Comparison of ENCODE assay signal across 33 cellular contexts in the genomic region with DNA sequence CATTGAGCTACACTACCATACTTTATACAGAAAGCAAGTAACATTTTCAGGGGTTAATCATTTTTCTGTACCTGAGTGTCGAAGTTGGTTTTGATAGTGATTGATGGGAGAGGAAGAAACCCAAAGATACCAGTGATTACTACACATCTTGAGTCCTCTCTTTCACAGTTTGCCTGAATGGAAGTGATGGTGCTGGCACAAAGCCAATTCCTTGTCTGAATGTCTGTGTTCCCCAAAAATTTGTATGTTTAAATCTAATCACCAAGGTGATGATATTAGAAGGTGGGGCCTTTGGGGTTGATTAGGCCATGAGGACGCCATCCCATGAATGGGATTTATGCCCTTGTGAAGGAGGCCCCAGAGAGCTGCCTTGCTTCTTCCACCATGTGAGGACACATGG.
"Had no signal": no experiment of that assay in that cellular context is flagged by ENCODE, and none has a peak within 500 bp of the region (broad histone marks: within the 10 kb centered on the region; RNA-seq: fewer than 3 reads in every experiment).

No MANE protein-coding gene starts in this region.

- ATAC-seq: activated naive CD4-positive, alpha-beta T cell treated with anti-CD3 and anti-CD28 coated beads, Interleukin-2, amount 50 U/mL, for 72 hours; activated naive CD8-positive, alpha-beta T cell treated with anti-CD3 and anti-CD28 coated beads, Interleukin-2, amount 50 U/mL, for 24 hours; activated T-cell treated with anti-CD3 and anti-CD28 coated beads, Interleukin-2, amount 50 U/mL, for 4 hours; activated T-cell treated with anti-CD3 and anti-CD28 coated beads, Interleukin-2, amount 50 U/mL, for 72 hours; activated T-helper 17 cell treated with anti-CD3 and anti-CD28 coated beads, Interleukin-2, amount 50 U/mL, for 72 hours; body of pancreas had no signal

- H3K27ac ChIP-seq: adrenal gland, ascending aorta, body of pancreas, brain microvascular endothelial cell, breast epithelium, cardiac muscle cell had no signal

- H3K27me3 ChIP-seq: adrenal gland, ascending aorta, body of pancreas, brain microvascular endothelial cell, breast epithelium, cardiac muscle cell had no signal

- FAIRE-seq: astrocyte, bronchial epithelial cell had no signal

- DNase-seq: activated effector memory CD4-positive, alpha-beta T cell treated with anti-CD3 and anti-CD28 coated beads, Interleukin-2, amount 50 U/mL, for 16 hours; activated effector memory CD4-positive, alpha-beta T cell treated with Interleukin-2 at 50 U/mL for 16 hours; activated gamma-delta T cell; activated gamma-delta T cell treated with Interleukin-2 at 50 U/mL for 16 hours; activated naive CD4-positive, alpha-beta T cell; activated naive CD4-positive, alpha-beta T cell treated with anti-CD3 and anti-CD28 coated beads for 36 hours; activated naive CD4-positive, alpha-beta T cell treated with anti-CD3 and anti-CD28 coated beads, Interleukin-2, amount 10 ng/mL, durations not matched to agents 7 days and 5 days; activated naive CD4-positive, alpha-beta T cell treated with anti-CD3 and anti-CD28 coated beads, Interleukin-2, amount 50 U/mL, for 16 hours; activated naive CD4-positive, alpha-beta T cell treated with Interleukin-2 at 50 U/mL for 16 hours; activated naive CD8-positive, alpha-beta T cell treated with anti-CD3 and anti-CD28 coated beads for 36 hours; activated naive CD8-positive, alpha-beta T cell treated with anti-CD3 and anti-CD28 coated beads, Interleukin-2, amount 10 ng/mL, durations not matched to agents 7 days and 5 days; activated naive CD8-positive, alpha-beta T cell treated with anti-CD3 and anti-CD28 coated beads, Interleukin-2, amount 50 U/mL, for 24 hours; activated T-cell treated with anti-CD3 and anti-CD28 coated beads, Interleukin-2, amount 50 U/mL, for 24 hours; activated T-cell treated with anti-CD3 and anti-CD28 coated beads, Interleukin-2, amount 50 U/mL, for 4 hours; activated T-cell treated with anti-CD3 and anti-CD28 coated beads, Interleukin-2, amount 50 U/mL, for 48 hours; activated T-cell treated with anti-CD3 and anti-CD28 coated beads, Interleukin-2, amount 50 U/mL, for 72 hours; adrenal gland; amniotic stem cell; amygdala; anterior cingulate cortex; aorta; body of pancreas; brain microvascular endothelial cell; caudate nucleus; central memory CD4-positive, alpha-beta T cell; cerebellar nuclear complex had no signal

- H3K36me3 ChIP-seq: adrenal gland, ascending aorta, brain microvascular endothelial cell, breast epithelium, cardiac muscle cell had no signal

- H3K4me1 ChIP-seq: adrenal gland, ascending aorta, body of pancreas, breast epithelium had no signal

- H3K9me3 ChIP-seq: adrenal gland, ascending aorta, body of pancreas, breast epithelium had no signal

- H3K4me3 ChIP-seq: adrenal gland, ascending aorta, body of pancreas, breast epithelium, cardiac muscle cell had no signal
